ENCODE assay signal across 1 cellular context in genomic region chr17:64505320-64506200, GRCh38.
TF ChIP-seq lines count a peak whose summit lies in the region.

No MANE protein-coding gene starts in this region.

TF ChIP-seq in HepG2, 621 proteins besides CTCF, POLR2A, EP300 and RAD21 (continued from another document and continues in another):
- TF ChIP-seq TFDP1 (CRISPR knock-in tag; IDR thresholded peaks at IDR 0.05; ENCODE audit: borderline replicate concordance) (peak; percentile 45; the same call in 1 of the 2 replicates), MXD1 (CRISPR knock-in tag; IDR thresholded peaks at IDR 0.05) (peak; percentile 71; the same call in 1 of the 2 replicates), ZFP90 (CRISPR knock-in tag; IDR thresholded peaks at IDR 0.05; ENCODE audit: borderline replicate concordance) (peak; percentile 21; the same call in 1 of the 2 replicates), AKNA (CRISPR knock-in tag; IDR thresholded peaks at IDR 0.05; ENCODE audit: borderline replicate concordance) (no peak), ZGPAT (CRISPR knock-in tag; IDR thresholded peaks at IDR 0.05) (peak; percentile 80), ZNF446 (CRISPR knock-in tag; IDR thresholded peaks at IDR 0.05) (no peak; the same call in 1 of the 2 replicates), ZNF142 (CRISPR knock-in tag; IDR thresholded peaks at IDR 0.05) (peak; percentile 88), TBX3 (IDR thresholded peaks at IDR 0.05; ENCODE audit: borderline replicate concordance) (no peak), TFE3 (CRISPR knock-in tag; IDR thresholded peaks at IDR 0.05) (peak; percentile 69), ARID3A (IDR thresholded peaks at IDR 0.05; ENCODE audit: low read depth, low read length) (no peak), NR2F1 (CRISPR knock-in tag; IDR thresholded peaks at IDR 0.05) (no peak), ZBTB44 (CRISPR knock-in tag; IDR thresholded peaks at IDR 0.05) (0 out of 2 replicates have a peak, but pooled peaks have one; percentile 31), ZNF333 (CRISPR knock-in tag; IDR thresholded peaks at IDR 0.05; ENCODE audit: borderline replicate concordance) (no peak), AFF4 (CRISPR knock-in tag; IDR thresholded peaks at IDR 0.05) (no peak; the same call in 1 of the 2 replicates), BHLHE40 (IDR thresholded peaks at IDR 0.05; ENCODE audit: low read length) (no peak), ZC3H4 (CRISPR knock-in tag; IDR thresholded peaks at IDR 0.05; ENCODE audit: borderline replicate concordance) (0 out of 2 replicates have a peak, but pooled peaks have one; percentile 84), U2AF2 (IDR thresholded peaks at IDR 0.05; ENCODE audit: low read depth, low read length) (peak; percentile 68; the same call in 1 of the 2 replicates), FOXP4 (CRISPR knock-in tag; IDR thresholded peaks at IDR 0.05) (no peak), KAT7 (CRISPR knock-in tag; IDR thresholded peaks at IDR 0.05; ENCODE audit: borderline replicate concordance) (peak; percentile 45; the same call in 1 of the 2 replicates)
